In the genomic region with DNA sequence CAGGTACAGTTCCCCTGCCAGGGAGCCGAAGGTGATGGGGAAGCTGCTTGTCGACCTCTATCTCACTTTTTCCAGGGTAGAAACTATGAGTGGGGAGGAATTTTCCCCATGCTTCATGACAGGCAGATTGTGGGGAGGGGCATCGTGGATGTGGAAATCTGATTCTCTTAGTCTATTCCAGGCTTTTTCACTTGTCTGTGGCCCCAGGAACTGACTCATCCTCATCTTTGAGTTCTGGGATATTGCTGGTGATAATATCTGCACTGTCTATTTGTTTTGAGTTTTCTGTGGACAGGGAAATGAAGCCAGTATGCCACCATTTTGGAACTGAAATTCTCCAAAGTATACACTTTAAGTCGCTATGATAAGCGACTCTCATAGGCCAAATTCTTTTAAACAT, we compare ENCODE assay signal across 24 cellular contexts. TPM values are rescaled to one million over a fixed set of nuclear protein-coding genes. Genes with fewer than 3 reads are reported as not detected.
DNase-seq lines count a peak whose midpoint lies in the region; ATAC-seq, FAIRE-seq and TF ChIP-seq lines count a peak whose summit lies in the region.
"Had no signal": no experiment of that assay in that cellular context is flagged by ENCODE, and none has a peak within 500 bp of the region (broad histone marks: within the 10 kb centered on the region; RNA-seq: fewer than 3 reads in every experiment).

No MANE protein-coding gene starts in this region.

- peak overlapping the region in 5 of 7 donors; percentile 33 to 86 (median 60) for H3K27ac Mint-ChIP-seq in CD14-positive monocyte
- H3K27ac Mint-ChIP-seq: activated CD4-positive, alpha-beta memory T cell treated with anti-CD3 and anti-CD28 coated beads for 36 hours; effector memory CD8-positive, alpha-beta T cell; immature natural killer cell; T-helper 2 cell treated with Interferon-gamma antibody and Interleukin-4, amounts not matched to agents 5 μg/mL and 100 μg/mL, for 36 hours had no signal

- peaks cover 3 to 5% of the 10 kb centered on the region in 2 donors for H3K36me3 Mint-ChIP-seq in CD14-positive monocyte
- H3K36me3 Mint-ChIP-seq: immature natural killer cell had no signal

- peaks cover 35% of the 10 kb centered on the region for H3K4me1 Mint-ChIP-seq in CD14-positive monocyte
- H3K4me1 Mint-ChIP-seq: immature natural killer cell had no signal

- H3K79me2 ChIP-seq in keratinocyte (ENCODE audit: control insufficient read depth, insufficient read depth, low read length): no peaks in the 10 kb centered on the region

- no peak for ATAC-seq in HG03175 (IDR thresholded peaks at IDR 0.05; ENCODE audit: unreplicated experiment)
- ATAC-seq in GM19452 (IDR thresholded peaks at IDR 0.05; ENCODE audit: unreplicated experiment): no peak
- ATAC-seq in GM19455 (IDR thresholded peaks at IDR 0.05; ENCODE audit: unreplicated experiment): no peak
- ATAC-seq: effector memory CD8-positive, alpha-beta T cell had no signal

- dilution Hi-C loops in keratinocyte (cut with MboI; ENCODE audit: extremely low pct_ligation_motif_present, low sequenced_read_pairs): no loop called here

- no peaks in the 10 kb centered on the region for H3K9me1 ChIP-seq in keratinocyte (ENCODE audit: control insufficient read depth, extremely low read depth, insufficient read depth, low read length)

- H3K4me3 ChIP-seq in astrocyte of the spinal cord (ENCODE audit: low read depth, low read length) (no peak overlapping the region), keratinocyte (ENCODE audit: control insufficient read depth in 2 of 3, extremely low read depth in 1 of 3, insufficient read depth in 2 of 3, low read depth in 1 of 3, low read length in 3 of 3) (peak overlapping the region in 1 of 3 experiments; percentile 38)
- H3K4me3 ChIP-seq: A549; BLaER1 treated with 17β-estradiol and CSF1 and Interleukin-3, amounts not matched to agents 10 nM and 100 nM; heart left ventricle; lower lobe of right lung; PC-9; spleen had no signal

- intact Hi-C loops in CD14-positive monocyte (cut with micrococcal nuclease): loop anchor here in 1 of 2 donors (2.0 kb wide), 1 partner anchor 14 kb away; no protein-coding TSS in a partner anchor

- H3K36me3 ChIP-seq in keratinocyte (ENCODE audit: control insufficient read depth in 2 of 2, extremely low read depth in 1 of 2, insufficient read depth in 2 of 2, low read length in 2 of 2): no peaks in the 10 kb centered on the region
- H3K36me3 ChIP-seq: heart left ventricle, lower lobe of right lung, spleen had no signal

- no peaks in the 10 kb centered on the region for H3K9me3 ChIP-seq in keratinocyte (ENCODE audit: control insufficient read depth, low read depth, low read length)
- H3K9me3 ChIP-seq: A549 had no signal

- FAIRE-seq in keratinocyte (lab: Jason Lieb, UNC): no peak
- FAIRE-seq: A549, D721Med, G401.6 had no signal

- no peaks in the 10 kb centered on the region for H4K20me1 ChIP-seq in keratinocyte (ENCODE audit: control insufficient read depth, extremely low read depth, insufficient read depth, low read length)
- H4K20me1 ChIP-seq: BLaER1 treated with 17β-estradiol and CSF1 and Interleukin-3, amounts not matched to agents 10 nM and 100 nM had no signal

- peak overlapping the region; percentile 66 for H3K4me2 ChIP-seq in keratinocyte (ENCODE audit: control insufficient read depth, extremely low read depth, insufficient read depth, low read depth, low read length)
- H3K4me2 ChIP-seq: A549, PC-9 had no signal

- no peak overlapping the region for H3K27ac ChIP-seq in keratinocyte (ENCODE audit: control insufficient read depth, insufficient read depth, low read length)
- H3K27ac ChIP-seq: A549, heart left ventricle, lower lobe of right lung, PC-9, spleen had no signal

- no peak overlapping the region for H2AFZ ChIP-seq in keratinocyte (ENCODE audit: control insufficient read depth, low read length)
- H2AFZ ChIP-seq: PC-9 had no signal

- peaks cover 14 to 32% (median 19%) of the 10 kb centered on the region in 7 donors for H3K9me3 Mint-ChIP-seq in CD14-positive monocyte

- DNase-seq in CD14-positive monocyte (ENCODE audit: low spot score): no peak
- peak; percentile 29 for DNase-seq in LHCN-M2 (ENCODE audit: low read depth)
- peak; percentile 40 for DNase-seq in astrocyte of the spinal cord (ENCODE audit: low read depth, low spot score)
- no peak for DNase-seq in keratinocyte (ENCODE audit: low read depth, low spot score)
- no peak for DNase-seq in COLO668 (lab: John Stamatoyannopoulos, UW; ENCODE audit: unreplicated experiment)
- DNase-seq: activated CD4-positive, alpha-beta memory T cell treated with anti-CD3 and anti-CD28 coated beads for 36 hours; activated CD4-positive, CD25-positive, alpha-beta regulatory T cell; activated gamma-delta T cell treated with Interleukin-2 at 50 U/mL for 16 hours; cerebellar nuclear complex; effector memory CD8-positive, alpha-beta T cell; heart left ventricle; immature natural killer cell; lower lobe of right lung; NCI-H1930; PC-9; spleen had no signal

- no peak overlapping the region for H3K4me3 Mint-ChIP-seq in CD14-positive monocyte
- H3K4me3 Mint-ChIP-seq: activated CD4-positive, alpha-beta memory T cell treated with anti-CD3 and anti-CD28 coated beads for 36 hours; effector memory CD8-positive, alpha-beta T cell; immature natural killer cell; T-helper 2 cell treated with Interferon-gamma antibody and Interleukin-4, amounts not matched to agents 5 μg/mL and 100 μg/mL, for 36 hours had no signal

- in situ Hi-C loops in astrocyte of the spinal cord (cut with HindIII; ENCODE audit: low sequenced_read_pairs): no loop called here

- H3K27me3 ChIP-seq in keratinocyte (ENCODE audit: control insufficient read depth, extremely low read depth, insufficient read depth, low read length): no peaks in the 10 kb centered on the region
- H3K27me3 ChIP-seq: BLaER1 treated with 17β-estradiol and CSF1 and Interleukin-3, amounts not matched to agents 10 nM and 100 nM; heart left ventricle; spleen had no signal

- H3K4me1 ChIP-seq in keratinocyte (ENCODE audit: control insufficient read depth, extremely low read depth, insufficient read depth, low read length): peaks cover 12% of the 10 kb centered on the region
- H3K4me1 ChIP-seq: lower lobe of right lung had no signal

- no peak for TF ChIP-seq CTCF in CD14-positive monocyte (IDR thresholded peaks at IDR 0.05)
- TF ChIP-seq CTCF in astrocyte of the spinal cord (IDR thresholded peaks at IDR 0.05; ENCODE audit: low read depth, low read length): no peak
- no peak for TF ChIP-seq CTCF in keratinocyte (optimal IDR thresholded peaks at IDR 0.05 in 1 of 3, IDR thresholded peaks at IDR 0.05 in 1 of 3, conservative IDR thresholded peaks at IDR 0.05 in 1 of 3; ENCODE audit: extremely low read depth in 1 of 3, insufficient read depth in 2 of 3, low read length in 3 of 3)

- no peak overlapping the region for H3K9ac ChIP-seq in keratinocyte (ENCODE audit: control insufficient read depth, extremely low read depth, insufficient read depth, low read length)
- H3K9ac ChIP-seq: BLaER1 treated with 17β-estradiol and CSF1 and Interleukin-3, amounts not matched to agents 10 nM and 100 nM had no signal

- H3K27me3 Mint-ChIP-seq in CD14-positive monocyte (ENCODE audit: low read depth in 3 of 3): no peaks in the 10 kb centered on the region

RNA-seq across cellular contexts. Expression of gene TLR2, which starts 7.6 kb away (rescaled TPM):
- 100 to 1,000 TPM; 133 to 162 TPM for polyA plus RNA-seq in CD14-positive monocyte
- total RNA-seq in LHCN-M2 (2014; rRNA removed): 1.0 and 1.3 TPM in 2 replicates
- 0.10 TPM for polyA plus RNA-seq in LHCN-M2 (2012)
- polyA plus RNA-seq in keratinocyte: 1.7 to 3.1 TPM (median 1.8 TPM) in 3 replicates
- polyA plus RNA-seq in keratinocyte (2011; ENCODE audit: low read depth): 0.70 TPM
- 0.32 and 0.56 TPM in 2 replicates for polyA plus RNA-seq in keratinocyte (2011; cell fraction: cytosol; rRNA removed)
- polyA plus RNA-seq in keratinocyte (2011; cell fraction: nucleus; rRNA removed): 5.4 and 7.6 TPM in 2 replicates
- 1.4 and 1.7 TPM in 2 replicates for polyA plus RNA-seq in keratinocyte (2012; ENCODE audit: low replicate concordance)
- 1.4 to 4.3 TPM (median 3.0 TPM) in 3 replicates for polyA minus RNA-seq in keratinocyte
- 1.3 TPM for polyA minus RNA-seq in keratinocyte (2011; cell fraction: cytosol; rRNA and poly(A)+ RNA removed)
- polyA minus RNA-seq in keratinocyte (2011; cell fraction: nucleus; rRNA and poly(A)+ RNA removed): 3.0 and 5.4 TPM in 2 replicates

Comparison
In these comparisons a context has a peak if more than half of its experiments do, and no peak if none do; other contexts are left out.
1. DNase-seq: peak in LHCN-M2 (single experiment) and astrocyte of the spinal cord (single experiment); none in CD14-positive monocyte (single experiment), keratinocyte (single experiment) and COLO668 (single experiment).
2. RNA of gene TLR2, which starts 7.6 kb away (polyA plus RNA-seq): 133 to 162 TPM in CD14-positive monocyte; 0.32 to 7.6 TPM in keratinocyte; every median in the first group is over 10 times any median in the second.